In genomic region chr10:69318997-69319727, GRCh38 we compare ENCODE assay signal across 8 cellular contexts. TPM values are rescaled to one million over a fixed set of nuclear protein-coding genes. Genes with fewer than 3 reads are reported as not detected.
DNase-seq lines count a peak whose midpoint lies in the region; ATAC-seq and TF ChIP-seq lines count a peak whose summit lies in the region.

No MANE protein-coding gene starts in this region.

- under 1% methylated on average over 56 of the region's 56 CpGs for WGBS in mesenchymal stem cell

- peak overlapping the region; percentile 90 for H2BK15ac ChIP-seq in mesenchymal stem cell (ENCODE audit: low read depth, poor library complexity, severe bottlenecking)

- CTCF ChIA-PET in activated CD4-positive, alpha-beta memory T cell treated with anti-CD3 and anti-CD28 coated beads for 36 hours (lab: Charles Lee), result interaction anchor here (0.7 to 3.3 kb wide), 10 partner anchors 8 to 338 kb away, joined by 3 to 15 read pairs (median 4); no protein-coding TSS in a partner anchor

- peak overlapping the region in 1 of 2 experiments; percentile 81 for H3K23ac ChIP-seq in mesenchymal stem cell (ENCODE audit: low read length in 2 of 2)

- H2AFZ ChIP-seq in mesenchymal stem cell (ENCODE audit: low read depth, low read length), result peak overlapping the region; percentile 55

- H3K9ac ChIP-seq in mesenchymal stem cell (ENCODE audit: low read length), result peak overlapping the region; percentile 97

- H2AK5ac ChIP-seq in mesenchymal stem cell (ENCODE audit: low read length, severe bottlenecking), result no peak overlapping the region

- H3K14ac ChIP-seq in mesenchymal stem cell (ENCODE audit: low read length in 2 of 2), result peak overlapping the region; percentile 5 to 98

- peak overlapping the region; percentile 99 for H3K4me3 Mint-ChIP-seq in activated CD4-positive, alpha-beta memory T cell treated with anti-CD3 and anti-CD28 coated beads for 36 hours

- TF ChIP-seq EP300 in Ishikawa (IDR thresholded peaks at IDR 0.05; ENCODE audit: borderline replicate concordance), result no peak

- H3K27me3 Mint-ChIP-seq in activated CD4-positive, alpha-beta memory T cell treated with anti-CD3 and anti-CD28 coated beads for 36 hours, result no peaks in the 10 kb centered on the region

- DNase-seq in COLO668 (lab: John Stamatoyannopoulos, UW; ENCODE audit: unreplicated experiment), result peak; percentile 45
- peak; percentile 90 for DNase-seq in activated CD4-positive, alpha-beta memory T cell treated with anti-CD3 and anti-CD28 coated beads for 36 hours
- peak in 8 of 10 donors; percentile 38 to 83 (median 60) for DNase-seq in dorsolateral prefrontal cortex
- DNase-seq in mesenchymal stem cell, result peak; percentile 80
- DNase-seq in stimulated activated CD8-positive, alpha-beta memory T cell treated with anti-CD3 and anti-CD28 coated beads, Interleukin-15, amount 100 ng/mL, for 48 hours (ENCODE audit: low read depth in 2 of 2), result peak; percentile 74 to 75
- no peak for DNase-seq in NCI-H446 (lab: John Stamatoyannopoulos, UW)

- peaks cover 5% of the 10 kb centered on the region for H3K79me1 ChIP-seq in mesenchymal stem cell (replicated peaks; ENCODE audit: low read length, poor library complexity, severe bottlenecking)

- H3K9me3 Mint-ChIP-seq in activated CD4-positive, alpha-beta memory T cell treated with anti-CD3 and anti-CD28 coated beads for 36 hours, result no peaks in the 10 kb centered on the region

- H4K91ac ChIP-seq in mesenchymal stem cell (ENCODE audit: low read length), result peak overlapping the region; percentile 96

- peak; percentile 13 for ATAC-seq in GM21381 (IDR thresholded peaks at IDR 0.05; ENCODE audit: unreplicated experiment)

- POLR2A ChIA-PET in activated CD4-positive, alpha-beta memory T cell treated with anti-CD3 and anti-CD28 coated beads for 36 hours (lab: Charles Lee), result interaction anchor here (0.6 to 2.1 kb wide), 11 partner anchors 9 to 253 kb away, joined by 3 to 21 read pairs (median 4); no protein-coding TSS in a partner anchor

- H3K36me3 Mint-ChIP-seq in activated CD4-positive, alpha-beta memory T cell treated with anti-CD3 and anti-CD28 coated beads for 36 hours, result peaks cover 20% of the 10 kb centered on the region

- peak overlapping the region; percentile 96 to 99 for H3K18ac ChIP-seq in mesenchymal stem cell (ENCODE audit: low read depth in 1 of 2, low read length in 2 of 2)

- peak in 1 of 56 donors; percentile 8 for TF ChIP-seq CTCF in dorsolateral prefrontal cortex (IDR thresholded peaks at IDR 0.05 in 54 of 56, conservative IDR thresholded peaks at IDR 0.05 in 2 of 56; ENCODE audit: low read depth in 1 of 56, partially characterized antibody in 56 of 56)

- peak overlapping the region; percentile 67 for H2BK120ac ChIP-seq in mesenchymal stem cell (ENCODE audit: low read depth, low read length)

- H3K4ac ChIP-seq in mesenchymal stem cell (ENCODE audit: low read depth in 1 of 2, low read length in 2 of 2), result peak overlapping the region; percentile 84 to 96

- H3K27me3 ChIP-seq in dorsolateral prefrontal cortex (no peaks in the 10 kb centered on the region), mesenchymal stem cell (ENCODE audit: control insufficient read depth in 1 of 2, insufficient read depth in 1 of 2, low read length in 2 of 2) (no peaks in the 10 kb centered on the region)

- peaks cover 30% of the 10 kb centered on the region for H3K4me1 ChIP-seq in mesenchymal stem cell (ENCODE audit: control insufficient read depth, insufficient read depth, low read depth, low read length)

- no peak for TF ChIP-seq RAD21 in Ishikawa (IDR thresholded peaks at IDR 0.05; ENCODE audit: low read depth)

- intact Hi-C loops in activated CD4-positive, alpha-beta memory T cell treated with anti-CD3 and anti-CD28 coated beads for 36 hours (cut with micrococcal nuclease), result loop anchor here (2.0 to 5.0 kb wide), 4 partner anchors 73 to 97 kb away; partner anchors contain the start of gene HKDC1
- intact Hi-C loops in dorsolateral prefrontal cortex (cut with DNase I), result loop anchor here (2.0 to 5.0 kb wide), 2 partner anchors 56 to 58 kb away; no protein-coding TSS in a partner anchor

- peak overlapping the region; percentile 85 for H4K8ac ChIP-seq in mesenchymal stem cell (ENCODE audit: low read length)

- H2BK12ac ChIP-seq in mesenchymal stem cell (ENCODE audit: low read length in 2 of 2), result peak overlapping the region in 1 of 2 experiments; percentile 80

- H3K36me3 ChIP-seq in mesenchymal stem cell (ENCODE audit: control insufficient read depth in 1 of 2, insufficient read depth in 2 of 2, low read depth in 1 of 2, low read length in 2 of 2), result no peaks in the 10 kb centered on the region

- peak overlapping the region; percentile 71 to 99 (median 93) for H3K4me3 ChIP-seq in dorsolateral prefrontal cortex
- H3K4me3 ChIP-seq in mesenchymal stem cell (ENCODE audit: insufficient read depth in 1 of 2, low read depth in 1 of 2, low read length in 2 of 2), result peak overlapping the region; percentile 93 to 98

- H3K4me2 ChIP-seq in mesenchymal stem cell (ENCODE audit: low read length, poor library complexity, severe bottlenecking), result peak overlapping the region; percentile 92

- peak overlapping the region; percentile 67 for H2BK5ac ChIP-seq in mesenchymal stem cell (ENCODE audit: low read depth, low read length, poor library complexity, severe bottlenecking)

- H3K27ac Mint-ChIP-seq in activated CD4-positive, alpha-beta memory T cell treated with anti-CD3 and anti-CD28 coated beads for 36 hours, result peak overlapping the region; percentile 97

- H3K27ac ChIP-seq in dorsolateral prefrontal cortex (peak overlapping the region in 58 of 59 donors; percentile 20 to 96 (median 88)), mesenchymal stem cell (ENCODE audit: low read length, poor library complexity, severe bottlenecking) (peak overlapping the region; percentile 73)

- no peaks in the 10 kb centered on the region for H3K9me3 ChIP-seq in mesenchymal stem cell (ENCODE audit: control insufficient read depth, low read length)

- peaks cover 57% of the 10 kb centered on the region for H3K4me1 Mint-ChIP-seq in activated CD4-positive, alpha-beta memory T cell treated with anti-CD3 and anti-CD28 coated beads for 36 hours (ENCODE audit: low read depth)

TF ChIP-seq in Ishikawa, 13 proteins besides CTCF, POLR2A, EP300 and RAD21:
- TF ChIP-seq EGR1 (IDR thresholded peaks at IDR 0.05) (no peak), NFIC (IDR thresholded peaks at IDR 0.05) (peak; percentile 63; the same call in 1 of the 2 replicates), TEAD4 (IDR thresholded peaks at IDR 0.05) (no peak), TAF1 (IDR thresholded peaks at IDR 0.05; ENCODE audit: low read depth) (no peak), ZBTB7A (IDR thresholded peaks at IDR 0.05; ENCODE audit: low read depth) (peak; percentile 59)
- TF ChIP-seq, protein P1, sequence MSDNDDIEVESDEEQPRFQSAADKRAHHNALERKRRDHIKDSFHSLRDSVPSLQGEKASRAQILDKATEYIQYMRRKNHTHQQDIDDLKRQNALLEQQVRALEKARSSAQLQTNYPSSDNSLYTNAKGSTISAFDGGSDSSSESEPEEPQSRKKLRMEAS (IDR thresholded peaks at IDR 0.05), result 0 out of 2 replicates have a peak, but pooled peaks have one; percentile 40

RNA-seq across cellular contexts. Expression of gene HK1, which starts 40.9 kb away (rescaled TPM):
- 100 to 1,000 TPM; 213 to 220 TPM for total RNA-seq in activated CD4-positive, alpha-beta memory T cell treated with anti-CD3 and anti-CD28 coated beads for 36 hours
- 100 to 1,000 TPM in 117 of 120 experiments, 10 to 100 TPM in 3; 65.9 to 249 (median 183) TPM for total RNA-seq in dorsolateral prefrontal cortex
- polyA plus RNA-seq in mesenchymal stem cell (2013, experiment 1 of 2), result 69.5 TPM
- polyA plus RNA-seq in mesenchymal stem cell (2013, experiment 2 of 2), result 67.5 TPM

Comparison
In these comparisons a context has a peak if more than half of its experiments do, and no peak if none do; other contexts are left out.
1. DNase-seq: peak in COLO668 (single experiment), activated CD4-positive, alpha-beta memory T cell treated with anti-CD3 and anti-CD28 coated beads for 36 hours (single experiment), dorsolateral prefrontal cortex (8 of 10), mesenchymal stem cell (single experiment) and stimulated activated CD8-positive, alpha-beta memory T cell treated with anti-CD3 and anti-CD28 coated beads, Interleukin-15, amount 100 ng/mL, for 48 hours (2 of 2); none in NCI-H446 (0 of 2).